2 cellular contexts compared by ENCODE assay signal in the genomic region with DNA sequence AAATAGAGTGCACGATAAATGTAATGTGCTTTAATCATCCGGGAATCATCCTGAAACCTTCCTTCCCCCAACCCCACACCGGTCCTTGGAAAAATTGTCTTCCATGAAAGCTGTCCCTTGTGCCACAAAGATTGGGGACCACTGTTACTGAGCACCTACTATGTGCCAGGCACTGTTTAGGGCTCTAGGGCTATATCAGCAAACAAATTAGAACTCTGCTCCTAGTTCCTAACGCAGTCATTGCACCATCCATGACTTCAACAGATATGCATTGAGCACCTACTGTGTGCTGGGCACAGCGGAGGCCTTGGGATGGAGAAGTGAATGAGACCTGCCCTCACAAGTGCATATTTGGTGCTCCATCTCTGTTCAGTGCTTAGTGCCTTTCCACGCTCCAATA.
TF ChIP-seq lines count a peak whose summit lies in the region.

No MANE protein-coding gene starts in this region.

TF ChIP-seq in HepG2, 621 proteins besides CTCF, POLR2A, EP300 and RAD21:
- TF ChIP-seq NR2F2 (IDR thresholded peaks at IDR 0.05; ENCODE audit: borderline replicate concordance, low read depth): no peak
- TF ChIP-seq CENPT (CRISPR knock-in tag; IDR thresholded peaks at IDR 0.05; ENCODE audit: low read depth): no peak
- peak; percentile 87; the same call in 1 of the 2 replicates for TF ChIP-seq ZKSCAN1 (IDR thresholded peaks at IDR 0.05; ENCODE audit: low read length)
- TF ChIP-seq, protein P1, sequence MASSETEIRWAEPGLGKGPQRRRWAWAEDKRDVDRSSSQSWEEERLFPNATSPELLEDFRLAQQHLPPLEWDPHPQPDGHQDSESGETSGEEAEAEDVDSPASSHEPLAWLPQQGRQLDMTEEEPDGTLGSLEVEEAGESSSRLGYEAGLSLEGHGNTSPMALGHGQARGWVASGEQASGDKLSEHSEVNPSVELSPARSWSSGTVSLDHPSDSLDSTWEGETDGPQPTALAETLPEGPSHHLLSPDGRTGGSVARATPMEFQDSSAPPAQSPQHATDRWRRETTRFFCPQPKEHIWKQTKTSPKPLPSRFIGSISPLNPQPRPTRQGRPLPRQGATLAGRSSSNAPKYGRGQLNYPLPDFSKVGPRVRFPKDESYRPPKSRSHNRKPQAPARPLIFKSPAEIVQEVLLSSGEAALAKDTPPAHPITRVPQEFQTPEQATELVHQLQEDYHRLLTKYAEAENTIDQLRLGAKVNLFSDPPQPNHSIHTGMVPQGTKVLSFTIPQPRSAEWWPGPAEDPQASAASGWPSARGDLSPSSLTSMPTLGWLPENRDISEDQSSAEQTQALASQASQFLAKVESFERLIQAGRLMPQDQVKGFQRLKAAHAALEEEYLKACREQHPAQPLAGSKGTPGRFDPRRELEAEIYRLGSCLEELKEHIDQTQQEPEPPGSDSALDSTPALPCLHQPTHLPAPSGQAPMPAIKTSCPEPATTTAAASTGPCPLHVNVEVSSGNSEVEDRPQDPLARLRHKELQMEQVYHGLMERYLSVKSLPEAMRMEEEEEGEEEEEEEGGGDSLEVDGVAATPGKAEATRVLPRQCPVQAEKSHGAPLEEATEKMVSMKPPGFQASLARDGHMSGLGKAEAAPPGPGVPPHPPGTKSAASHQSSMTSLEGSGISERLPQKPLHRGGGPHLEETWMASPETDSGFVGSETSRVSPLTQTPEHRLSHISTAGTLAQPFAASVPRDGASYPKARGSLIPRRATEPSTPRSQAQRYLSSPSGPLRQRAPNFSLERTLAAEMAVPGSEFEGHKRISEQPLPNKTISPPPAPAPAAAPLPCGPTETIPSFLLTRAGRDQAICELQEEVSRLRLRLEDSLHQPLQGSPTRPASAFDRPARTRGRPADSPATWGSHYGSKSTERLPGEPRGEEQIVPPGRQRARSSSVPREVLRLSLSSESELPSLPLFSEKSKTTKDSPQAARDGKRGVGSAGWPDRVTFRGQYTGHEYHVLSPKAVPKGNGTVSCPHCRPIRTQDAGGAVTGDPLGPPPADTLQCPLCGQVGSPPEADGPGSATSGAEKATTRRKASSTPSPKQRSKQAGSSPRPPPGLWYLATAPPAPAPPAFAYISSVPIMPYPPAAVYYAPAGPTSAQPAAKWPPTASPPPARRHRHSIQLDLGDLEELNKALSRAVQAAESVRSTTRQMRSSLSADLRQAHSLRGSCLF (CRISPR knock-in tag; IDR thresholded peaks at IDR 0.05; ENCODE audit: borderline replicate concordance): no peak
TF ChIP-seq in HepG2: peak in this region for 1.

TF ChIP-seq in K562, 482 proteins besides CTCF, POLR2A, EP300 and RAD21:
- TF ChIP-seq ZKSCAN1 (IDR thresholded peaks at IDR 0.05; ENCODE audit: low read depth, low read length) (peak; percentile 91), BRD9 (IDR thresholded peaks at IDR 0.05; ENCODE audit: low read depth, partially characterized antibody) (no peak)
